8 cellular contexts compared by ENCODE assay signal in the genomic region with DNA sequence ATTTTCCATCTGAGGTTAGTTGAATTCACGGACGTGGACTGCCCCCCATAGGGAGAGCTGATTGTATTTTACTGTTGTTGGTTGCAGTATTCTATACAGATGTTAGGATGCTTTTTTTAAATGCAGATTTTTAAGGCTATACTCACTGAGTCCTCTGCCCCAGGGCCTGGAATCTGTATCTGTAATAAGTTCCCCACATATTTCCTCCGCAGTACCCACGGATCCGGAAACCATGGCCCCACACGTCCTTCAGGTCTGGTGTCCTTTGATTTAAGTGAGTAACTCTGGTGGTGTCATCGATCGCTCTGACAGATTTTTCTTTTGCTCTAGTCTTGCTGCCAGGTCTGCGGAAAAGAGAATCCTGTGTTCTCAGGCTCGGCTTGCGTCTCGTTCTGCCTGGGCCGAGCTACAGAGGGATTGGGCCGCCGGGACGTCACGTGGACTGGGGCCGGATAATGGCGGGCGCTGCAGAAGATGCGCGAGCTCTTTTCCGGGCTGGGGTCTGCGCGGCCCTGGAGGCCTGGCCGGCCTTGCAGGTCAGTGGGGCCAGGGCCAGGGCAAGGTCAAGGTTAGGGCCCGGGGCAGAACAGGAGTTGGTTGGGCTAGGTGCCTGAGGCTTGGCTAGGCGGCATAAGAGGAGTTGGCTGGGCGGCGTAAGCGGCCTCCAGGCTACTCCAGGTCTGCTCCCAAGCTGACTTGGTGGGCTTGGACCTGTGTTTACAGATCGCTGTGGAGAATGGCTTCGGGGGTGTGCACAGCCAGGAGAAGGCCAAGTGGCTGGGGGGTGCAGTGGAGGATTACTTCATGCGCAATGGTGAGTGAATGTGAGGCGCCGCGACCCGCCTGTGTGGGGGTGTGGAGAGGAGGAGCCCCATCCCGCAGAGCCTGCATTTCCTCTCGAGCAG. TPM values are rescaled to one million over a fixed set of nuclear protein-coding genes. Genes with fewer than 3 reads are reported as not detected.
DNase-seq lines count a peak whose midpoint lies in the region; ATAC-seq, FAIRE-seq and TF ChIP-seq lines count a peak whose summit lies in the region.

A gene with protein sequence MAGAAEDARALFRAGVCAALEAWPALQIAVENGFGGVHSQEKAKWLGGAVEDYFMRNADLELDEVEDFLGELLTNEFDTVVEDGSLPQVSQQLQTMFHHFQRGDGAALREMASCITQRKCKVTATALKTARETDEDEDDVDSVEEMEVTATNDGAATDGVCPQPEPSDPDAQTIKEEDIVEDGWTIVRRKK (plus strand): TSS at position 438 of the 905 bp plus-strand sequence. CDS start 18 bp downstream, at position 456.

- peaks cover 5% of the 10 kb centered on the region for H3K36me3 Mint-ChIP-seq in activated CD8-positive, alpha-beta memory T cell treated with anti-CD3 and anti-CD28 coated beads, Interleukin-2, amount 10 ng/mL, durations not matched to agents 7 days and 5 days
- H3K36me3 Mint-ChIP-seq in mesothelial cell of epicardium, result peaks cover 2% of the 10 kb centered on the region

- peak; percentile 75 for DNase-seq in Caki2 (ENCODE audit: low read depth)
- DNase-seq in HTR-8/SVneo (ENCODE audit: insufficient read length, low spot score), result peak; percentile 59
- DNase-seq in NOMO-1 treated with dmso at 0.1 percent for 144 hours (lab: John Stamatoyannopoulos, UW; ENCODE audit: unreplicated experiment), result peak; percentile 61
- DNase-seq in activated CD8-positive, alpha-beta memory T cell treated with anti-CD3 and anti-CD28 coated beads, Interleukin-2, amount 10 ng/mL, durations not matched to agents 7 days and 5 days, result peak; percentile 90
- DNase-seq in mesothelial cell of epicardium (ENCODE audit: low spot score in 2 of 2, unreplicated experiment in 2 of 2), result peak; percentile 48 to 76
- peak; percentile 50 to 64 for DNase-seq in stimulated activated CD8-positive, alpha-beta memory T cell treated with anti-CD3 and anti-CD28 coated beads, Interleukin-15, amount 100 ng/mL, for 4 hours (ENCODE audit: low read depth in 2 of 2)

- CTCF ChIA-PET in activated CD8-positive, alpha-beta memory T cell treated with anti-CD3 and anti-CD28 coated beads, Interleukin-2, amount 10 ng/mL, durations not matched to agents 7 days and 5 days (lab: Charles Lee), result interaction anchor here (0.6 to 1.2 kb wide), 2 partner anchors 13 to 397 kb away, joined by 3 read pairs; no protein-coding TSS in a partner anchor

- H3K4me1 Mint-ChIP-seq in activated CD8-positive, alpha-beta memory T cell treated with anti-CD3 and anti-CD28 coated beads, Interleukin-2, amount 10 ng/mL, durations not matched to agents 7 days and 5 days, result peaks cover 20% of the 10 kb centered on the region
- H3K4me1 Mint-ChIP-seq in mesothelial cell of epicardium, result peaks cover 9% of the 10 kb centered on the region

- ATAC-seq in GM21381 (IDR thresholded peaks at IDR 0.05; ENCODE audit: unreplicated experiment), result peak; percentile 98
- peak; percentile 99 for ATAC-seq in activated CD8-positive, alpha-beta memory T cell treated with anti-CD3 and anti-CD28 coated beads, Interleukin-2, amount 10 ng/mL, durations not matched to agents 7 days and 5 days

- TF ChIP-seq CTCF in mesothelial cell of epicardium (IDR thresholded peaks at IDR 0.05; ENCODE audit: unreplicated experiment), result no peak

- in situ Hi-C loops in Caki2 (cut with HindIII; ENCODE audit: low pct_unique_long_range_greater_than_20kb, low sequenced_read_pairs), result no loop called here
- in situ Hi-C loops in endometrial microvascular endothelial cells (cut with HindIII; ENCODE audit: inconsistent ontology term, low pct_unique_long_range_greater_than_20kb, low sequenced_read_pairs), result no loop called here

- no peak for FAIRE-seq in HTR-8/SVneo (lab: Jason Lieb, UNC)

- H3K9me3 Mint-ChIP-seq in activated CD8-positive, alpha-beta memory T cell treated with anti-CD3 and anti-CD28 coated beads, Interleukin-2, amount 10 ng/mL, durations not matched to agents 7 days and 5 days (ENCODE audit: low read depth), result no peaks in the 10 kb centered on the region
- peaks cover 30% of the 10 kb centered on the region for H3K9me3 Mint-ChIP-seq in mesothelial cell of epicardium

- H3K27me3 Mint-ChIP-seq in activated CD8-positive, alpha-beta memory T cell treated with anti-CD3 and anti-CD28 coated beads, Interleukin-2, amount 10 ng/mL, durations not matched to agents 7 days and 5 days, result no peaks in the 10 kb centered on the region
- H3K27me3 Mint-ChIP-seq in mesothelial cell of epicardium (ENCODE audit: low read depth), result no peaks in the 10 kb centered on the region

- H3K27ac Mint-ChIP-seq in activated CD8-positive, alpha-beta memory T cell treated with anti-CD3 and anti-CD28 coated beads, Interleukin-2, amount 10 ng/mL, durations not matched to agents 7 days and 5 days, result peak within 1 kb of the TSS; percentile 81
- H3K27ac Mint-ChIP-seq in mesothelial cell of epicardium, result peak within 1 kb of the TSS; percentile 77

- peak within 1 kb of the TSS; percentile 89 for H3K4me3 Mint-ChIP-seq in activated CD8-positive, alpha-beta memory T cell treated with anti-CD3 and anti-CD28 coated beads, Interleukin-2, amount 10 ng/mL, durations not matched to agents 7 days and 5 days
- H3K4me3 Mint-ChIP-seq in mesothelial cell of epicardium, result peak within 1 kb of the TSS; percentile 94

RNA-seq across cellular contexts. Expression of the gene that starts here (rescaled TPM):
- total RNA-seq in Caki2 (2014; rRNA removed; shearing (Covaris generic); ENCODE audit: low replicate concordance), result 23.7 and 45.3 TPM in 2 replicates
- 10 to 100 TPM; 30.1 to 35.7 TPM for total RNA-seq in activated CD8-positive, alpha-beta memory T cell treated with anti-CD3 and anti-CD28 coated beads, Interleukin-2, amount 10 ng/mL, durations not matched to agents 7 days and 5 days
- 10.2 TPM for total RNA-seq in endometrial microvascular endothelial cells (ENCODE audit: inconsistent ontology term)
- total RNA-seq in mesothelial cell of epicardium, result 25.1 to 28.4 TPM (median 26.5 TPM) in 3 replicates

Comparison
In these comparisons a context has a peak if more than half of its experiments do, and no peak if none do; other contexts are left out.
1. Peak in every context shown above with its lines: DNase-seq and ATAC-seq.